Comparison of ENCODE assay signal across 24 cellular contexts in the genomic region with DNA sequence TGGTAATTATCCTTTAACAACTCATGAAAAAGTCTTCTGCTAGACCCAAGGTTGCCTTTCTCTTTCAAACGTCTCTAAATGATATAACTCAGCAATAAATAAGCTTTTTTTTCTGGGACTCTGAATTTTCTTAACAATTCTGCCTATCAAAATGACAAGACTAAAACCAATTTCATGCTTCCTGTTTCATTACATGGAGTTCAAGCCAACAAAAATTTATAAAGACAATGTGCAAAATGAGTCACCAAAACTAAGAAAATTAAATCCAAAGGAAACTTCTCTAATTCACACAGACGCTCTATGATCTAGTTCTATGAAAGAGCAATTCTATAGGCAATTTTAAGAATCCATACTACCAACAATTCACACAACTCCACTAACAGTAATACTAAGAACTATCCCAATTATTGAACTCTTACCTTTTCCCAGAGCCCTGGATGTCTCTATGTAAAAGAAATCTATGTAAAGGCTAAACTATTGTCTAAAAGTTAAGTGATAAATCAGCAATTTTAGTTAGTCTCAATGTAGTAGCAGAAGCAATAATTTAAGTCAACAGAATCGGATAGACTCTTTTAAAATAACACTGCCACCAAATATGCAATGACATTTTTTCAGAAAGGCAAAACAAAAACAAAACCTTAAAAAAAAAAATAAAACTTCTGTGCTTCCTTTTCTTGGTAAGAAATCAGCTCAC. TPM values are rescaled to one million over a fixed set of nuclear protein-coding genes. Genes with fewer than 3 reads are reported as not detected.
DNase-seq lines count a peak whose midpoint lies in the region; ATAC-seq, FAIRE-seq and TF ChIP-seq lines count a peak whose summit lies in the region.
"Had no signal": no experiment of that assay in that cellular context is flagged by ENCODE, and none has a peak within 500 bp of the region (broad histone marks: within the 10 kb centered on the region; RNA-seq: fewer than 3 reads in every experiment).

No MANE protein-coding gene starts in this region.

- BruUV-seq in GM12878 (replicated peaks; lab: Mats Ljungman, UMichigan): no TSS peak

- CTCF ChIA-PET in activated CD8-positive, alpha-beta T cell treated with anti-CD3 and anti-CD28 coated beads, Interleukin-2, amount 10 ng/mL, durations not matched to agents 7 days and 5 days (lab: Charles Lee): no interaction called here
- CTCF ChIA-PET in activated CD8-positive, alpha-beta T cell treated with anti-CD3 and anti-CD28 coated beads for 36 hours (lab: Charles Lee): interaction anchor here (1.5 kb wide), 1 partner anchor 24 kb away, joined by 3 read pairs; no protein-coding TSS in a partner anchor
- CTCF ChIA-PET in CD8-positive, alpha-beta memory T cell (lab: Charles Lee): interaction anchor here (0.7 kb wide), 1 partner anchor 26 kb away, joined by 3 read pairs; no protein-coding TSS in a partner anchor
- CTCF ChIA-PET in GM12878 (lab: Yijun Ruan, JAX): no interaction called here

- no peak overlapping the region for H3K4me3 Mint-ChIP-seq in activated CD8-positive, alpha-beta T cell treated with anti-CD3 and anti-CD28 coated beads, Interleukin-2, amount 10 ng/mL, durations not matched to agents 7 days and 5 days
- no peak overlapping the region for H3K4me3 Mint-ChIP-seq in activated CD8-positive, alpha-beta T cell treated with anti-CD3 and anti-CD28 coated beads for 36 hours
- H3K4me3 Mint-ChIP-seq in CD8-positive, alpha-beta memory T cell: no peak overlapping the region
- H3K4me3 Mint-ChIP-seq in nephron progenitor cell: no peak overlapping the region
- H3K4me3 Mint-ChIP-seq: natural killer cell had no signal

- peak overlapping the region; percentile 44 for H3K27ac Mint-ChIP-seq in activated CD8-positive, alpha-beta T cell treated with anti-CD3 and anti-CD28 coated beads, Interleukin-2, amount 10 ng/mL, durations not matched to agents 7 days and 5 days
- H3K27ac Mint-ChIP-seq in activated CD8-positive, alpha-beta T cell treated with anti-CD3 and anti-CD28 coated beads for 36 hours: no peak overlapping the region
- peak overlapping the region in 7 of 8 donors; percentile 1 to 93 (median 29) for H3K27ac Mint-ChIP-seq in CD8-positive, alpha-beta memory T cell
- H3K27ac Mint-ChIP-seq in nephron progenitor cell: peak overlapping the region; percentile 2

- no peak overlapping the region for H3K4me3 ChIP-seq in CD8-positive, alpha-beta memory T cell (ENCODE audit: low read length)
- no peak overlapping the region for H3K4me3 ChIP-seq in GM12878
- H3K4me3 ChIP-seq: BLaER1, heart left ventricle, left lung, pancreas, SJSA1 had no signal

- no peaks in the 10 kb centered on the region for H3K9me3 ChIP-seq in CD8-positive, alpha-beta memory T cell (ENCODE audit: low read length)
- no peaks in the 10 kb centered on the region for H3K9me3 ChIP-seq in GM12878 (replicated peaks; ENCODE audit: control insufficient read depth, insufficient read depth, low read length)
- H3K9me3 ChIP-seq: BLaER1, heart left ventricle, left lung, pancreas, SJSA1 had no signal

- H3K27ac ChIP-seq in CD8-positive, alpha-beta memory T cell (ENCODE audit: low read depth, low read length): no peak overlapping the region
- H3K27ac ChIP-seq in GM12878 (ENCODE audit: control insufficient read depth, insufficient read depth): no peak overlapping the region
- H3K27ac ChIP-seq: BLaER1, left lung, pancreas, SJSA1 had no signal

- no peak for TF ChIP-seq POLR2A in GM12878 (IDR thresholded peaks at IDR 0.05; ENCODE audit: low read depth, low read length)

- no peak for FAIRE-seq in GM12878 (lab: Jason Lieb, UNC)
- FAIRE-seq: D721Med, pancreas, RCC 7860 had no signal

- DNase-seq in activated CD8-positive, alpha-beta T cell treated with anti-CD3 and anti-CD28 coated beads, Interleukin-2, amount 10 ng/mL, durations not matched to agents 7 days and 5 days: no peak
- DNase-seq in activated CD8-positive, alpha-beta T cell treated with anti-CD3 and anti-CD28 coated beads for 36 hours: no peak
- DNase-seq in CD8-positive, alpha-beta memory T cell: no peak
- no peak for DNase-seq in GM12878 (ENCODE audit: low read depth, low spot score)
- no peak for DNase-seq in nephron progenitor cell
- no peak for DNase-seq in iPS-NIHi11 (ENCODE audit: low spot score)
- no peak for DNase-seq in cardiac septum (ENCODE audit: low spot score)
- DNase-seq in activated CD4-positive, CD25-positive, alpha-beta regulatory T cell (lab: John Stamatoyannopoulos, UW): no peak
- DNase-seq: cortex of kidney, GOT3, heart left ventricle, left lung, midbrain, natural killer cell, NCI-H1436, NCI-H2171, NCI-H524 treated with DMSO at 0.1 percent for 48 hours, pancreas, right cardiac atrium, T-helper 2 cell had no signal

- peaks cover 54% of the 10 kb centered on the region for H3K36me3 Mint-ChIP-seq in activated CD8-positive, alpha-beta T cell treated with anti-CD3 and anti-CD28 coated beads, Interleukin-2, amount 10 ng/mL, durations not matched to agents 7 days and 5 days (ENCODE audit: low read depth)
- peaks cover 42% of the 10 kb centered on the region for H3K36me3 Mint-ChIP-seq in activated CD8-positive, alpha-beta T cell treated with anti-CD3 and anti-CD28 coated beads for 36 hours (ENCODE audit: low read depth)
- H3K36me3 Mint-ChIP-seq in CD8-positive, alpha-beta memory T cell: peaks cover 11 to 85% (median 36%) of the 10 kb centered on the region in 3 donors
- peaks cover 62% of the 10 kb centered on the region for H3K36me3 Mint-ChIP-seq in nephron progenitor cell (ENCODE audit: low read depth)

- intact Hi-C loops in activated CD8-positive, alpha-beta T cell treated with anti-CD3 and anti-CD28 coated beads for 36 hours (cut with micrococcal nuclease): no loop called here
- intact Hi-C loops in GM12878 (cut with micrococcal nuclease; ENCODE audit: unreplicated experiment): no loop called here
- intact Hi-C loops in cardiac septum (cut with DNase I): no loop called here

- H3K36me3 ChIP-seq in CD8-positive, alpha-beta memory T cell (ENCODE audit: insufficient read depth, low read length): peaks cover 39% of the 10 kb centered on the region
- peaks cover 12% of the 10 kb centered on the region in 2 experiments for H3K36me3 ChIP-seq in GM12878 (ENCODE audit: control insufficient read depth in 2 of 2, insufficient read depth in 2 of 2, low read length in 1 of 2)

- no peak overlapping the region for H3K9ac ChIP-seq in GM12878 (ENCODE audit: control insufficient read depth, insufficient read depth, low read length)
- H3K9ac ChIP-seq: BLaER1 had no signal

- no peak overlapping the region for H3K4me2 ChIP-seq in GM12878 (ENCODE audit: control insufficient read depth, insufficient read depth)
- H3K4me2 ChIP-seq: BLaER1 had no signal

- H3K9me3 Mint-ChIP-seq in activated CD8-positive, alpha-beta T cell treated with anti-CD3 and anti-CD28 coated beads, Interleukin-2, amount 10 ng/mL, durations not matched to agents 7 days and 5 days (ENCODE audit: insufficient read depth): no peaks in the 10 kb centered on the region
- H3K9me3 Mint-ChIP-seq in activated CD8-positive, alpha-beta T cell treated with anti-CD3 and anti-CD28 coated beads for 36 hours: no peaks in the 10 kb centered on the region
- no peaks in the 10 kb centered on the region for H3K9me3 Mint-ChIP-seq in CD8-positive, alpha-beta memory T cell
- no peaks in the 10 kb centered on the region for H3K9me3 Mint-ChIP-seq in nephron progenitor cell
- H3K9me3 Mint-ChIP-seq: natural killer cell had no signal

- 54% methylated on average over 3 of the region's 3 CpGs for WGBS in GM12878 (ENCODE audit: insufficient coverage, insufficient replicate concordance, low lambda C conversion rate, missing lambda C conversion rate)

- H3K27me3 ChIP-seq in CD8-positive, alpha-beta memory T cell (ENCODE audit: insufficient read depth, low read length, poor library complexity, severe bottlenecking): no peaks in the 10 kb centered on the region
- H3K27me3 ChIP-seq in GM12878 (replicated peaks in 1 of 2; ENCODE audit: control insufficient read depth in 2 of 2, insufficient read depth in 2 of 2, low read length in 1 of 2): no peaks in the 10 kb centered on the region
- H3K27me3 ChIP-seq: BLaER1, heart left ventricle, left lung, pancreas, SJSA1 had no signal

- POLR2A ChIA-PET in activated CD8-positive, alpha-beta T cell treated with anti-CD3 and anti-CD28 coated beads, Interleukin-2, amount 10 ng/mL, durations not matched to agents 7 days and 5 days (lab: Charles Lee): no interaction called here
- POLR2A ChIA-PET in activated CD8-positive, alpha-beta T cell treated with anti-CD3 and anti-CD28 coated beads for 36 hours (lab: Charles Lee): no interaction called here
- POLR2A ChIA-PET in CD8-positive, alpha-beta memory T cell (lab: Charles Lee): no interaction called here
- POLR2A ChIA-PET in GM12878 (lab: Charles Lee): no interaction called here

- peaks cover 1% of the 10 kb centered on the region for H3K4me1 Mint-ChIP-seq in activated CD8-positive, alpha-beta T cell treated with anti-CD3 and anti-CD28 coated beads, Interleukin-2, amount 10 ng/mL, durations not matched to agents 7 days and 5 days (ENCODE audit: low read depth)
- peaks cover 10% of the 10 kb centered on the region for H3K4me1 Mint-ChIP-seq in activated CD8-positive, alpha-beta T cell treated with anti-CD3 and anti-CD28 coated beads for 36 hours (ENCODE audit: low read depth)
- peaks cover 4 to 11% (median 11%) of the 10 kb centered on the region in 3 donors for H3K4me1 Mint-ChIP-seq in CD8-positive, alpha-beta memory T cell
- H3K4me1 Mint-ChIP-seq in nephron progenitor cell: peaks cover 6% of the 10 kb centered on the region

- SMC1A ChIA-PET in GM12878 (lab: Charles Lee; ENCODE audit: uncharacterized antibody, unreplicated experiment): interaction anchor here (1.3 kb wide), 1 partner anchor 13 kb away, joined by 4 read pairs; no protein-coding TSS in a partner anchor

- no peak for TF ChIP-seq CTCF in activated CD8-positive, alpha-beta T cell treated with anti-CD3 and anti-CD28 coated beads for 36 hours (IDR thresholded peaks at IDR 0.05)
- TF ChIP-seq CTCF in GM12878 (IDR thresholded peaks at IDR 0.05 in 2 of 3, conservative IDR thresholded peaks at IDR 0.05 in 1 of 3; ENCODE audit: control insufficient read depth in 2 of 3, extremely low read depth in 1 of 3, insufficient read depth in 1 of 3, low read depth in 3 of 3, low read length in 3 of 3): no peak
- no peak for TF ChIP-seq CTCF in nephron progenitor cell (IDR thresholded peaks at IDR 0.05)

- in situ Hi-C loops in GM12878 (cut with MboI): no loop called here

- no peak for TF ChIP-seq EP300 in GM12878 (IDR thresholded peaks at IDR 0.05; ENCODE audit: borderline replicate concordance in 1 of 2, control insufficient read depth in 1 of 2, low read depth in 2 of 2, low read length in 2 of 2)

- H3K4me1 ChIP-seq in CD8-positive, alpha-beta memory T cell (ENCODE audit: insufficient read depth, low read length): no peaks in the 10 kb centered on the region
- peaks cover 6% of the 10 kb centered on the region for H3K4me1 ChIP-seq in GM12878 (ENCODE audit: control insufficient read depth, insufficient read depth, low read length)

- RAD21 ChIA-PET in GM12878 (lab: Charles Lee; ENCODE audit: unreplicated experiment): interaction anchor here (0.7 kb wide), 2 partner anchors 25 to 101 kb away, joined by 3 read pairs; no protein-coding TSS in a partner anchor

- H3K27me3 Mint-ChIP-seq in activated CD8-positive, alpha-beta T cell treated with anti-CD3 and anti-CD28 coated beads, Interleukin-2, amount 10 ng/mL, durations not matched to agents 7 days and 5 days (ENCODE audit: low read depth): no peaks in the 10 kb centered on the region
- H3K27me3 Mint-ChIP-seq in activated CD8-positive, alpha-beta T cell treated with anti-CD3 and anti-CD28 coated beads for 36 hours: no peaks in the 10 kb centered on the region
- peaks cover 0 to 4% of the 10 kb centered on the region in 2 donors for H3K27me3 Mint-ChIP-seq in CD8-positive, alpha-beta memory T cell
- no peaks in the 10 kb centered on the region for H3K27me3 Mint-ChIP-seq in nephron progenitor cell (ENCODE audit: low read depth, poor library complexity)

- H2AFZ ChIP-seq in GM12878 (ENCODE audit: control insufficient read depth, low read depth, low read length): no peak overlapping the region

- no peaks in the 10 kb centered on the region for H3K79me2 ChIP-seq in GM12878 (ENCODE audit: control insufficient read depth, insufficient read depth, low read length)

- no peak for ATAC-seq in activated CD8-positive, alpha-beta T cell treated with anti-CD3 and anti-CD28 coated beads, Interleukin-2, amount 10 ng/mL, durations not matched to agents 7 days and 5 days
- no peak for ATAC-seq in activated CD8-positive, alpha-beta T cell treated with anti-CD3 and anti-CD28 coated beads for 36 hours
- ATAC-seq in GM12878: no peak
- ATAC-seq: heart left ventricle, left lung, natural killer cell, pancreas, right cardiac atrium had no signal

- no peak for TF ChIP-seq RAD21 in GM12878 (IDR thresholded peaks at IDR 0.05; ENCODE audit: insufficient read depth, low read depth, low read length)

- H4K20me1 ChIP-seq in GM12878 (ENCODE audit: control insufficient read depth, insufficient read depth): no peaks in the 10 kb centered on the region
- H4K20me1 ChIP-seq: BLaER1 had no signal

RNA-seq across cellular contexts. Expression of a gene that starts 44.2 kb away (rescaled TPM):
- 10 to 100 TPM; 54.1 to 55.3 TPM for total RNA-seq in activated CD8-positive, alpha-beta T cell treated with anti-CD3 and anti-CD28 coated beads, Interleukin-2, amount 10 ng/mL, durations not matched to agents 7 days and 5 days
- total RNA-seq in activated CD8-positive, alpha-beta T cell treated with anti-CD3 and anti-CD28 coated beads for 36 hours: 10 to 100 TPM; 28.1 to 30.6 TPM
- total RNA-seq in CD8-positive, alpha-beta memory T cell: 10 to 100 TPM; 39.6 to 41.2 TPM
- 8.2 TPM for polyA plus RNA-seq in CD8-positive, alpha-beta memory T cell
- 178 and 196 TPM in 2 replicates for total RNA-seq in GM12878 (2013; cell fraction: nucleolus; rRNA removed)
- total RNA-seq in GM12878 (2014; rRNA removed): 26.8 and 30.8 TPM in 2 replicates
- 16.8 and 19.0 TPM in 2 replicates for total RNA-seq in GM12878 (2014; rRNA removed; fragmentation: Illumina TruSeq; extraction: Trizol)
- 29.3 and 34.3 TPM in 2 replicates for total RNA-seq in GM12878 (2021)
- 13.0 TPM for polyA plus RNA-seq in GM12878 (2011; ENCODE audit: low read depth)
- polyA plus RNA-seq in GM12878 (2011; rRNA removed): 16.2 and 21.3 TPM in 2 replicates
- 16.1 and 18.3 TPM in 2 replicates for polyA plus RNA-seq in GM12878 (2011; cell fraction: cytosol; rRNA removed)
- 58.9 and 71.6 TPM in 2 replicates for polyA plus RNA-seq in GM12878 (2011; cell fraction: nucleus; rRNA removed)
- polyA plus RNA-seq in GM12878 (2012): 15.5 and 16.4 TPM in 2 replicates
- polyA plus RNA-seq in GM12878 (2014; fragmentation: Illumina TruSeq; extraction: Trizol): 20.1 and 22.7 TPM in 2 replicates
- polyA plus RNA-seq in GM12878 (2014; fragmentation: Nextera tagmentation; extraction: Ambion mirVana): 1 to 10 TPM in 1 of 2 experiments, under 1 TPM in 1; 0.88 to 1.1 TPM
- 18.7 and 19.3 TPM in 2 replicates for polyA plus RNA-seq in GM12878 (2014; rRNA removed)
- 1 to 10 TPM; 6.5 to 6.8 TPM for polyA plus RNA-seq in GM12878 (2016; fragmentation: Nextera tagmentation; extraction: Ambion mirVana)
- polyA minus RNA-seq in GM12878 (2011; rRNA and poly(A)+ RNA removed): 69.6 and 77.8 TPM in 2 replicates
- 18.0 and 25.4 TPM in 2 replicates for polyA minus RNA-seq in GM12878 (2011; cell fraction: cytosol; rRNA and poly(A)+ RNA removed)
- polyA minus RNA-seq in GM12878 (2011; cell fraction: nucleus; rRNA and poly(A)+ RNA removed): 58.6 and 99.3 TPM in 2 replicates
- 36.9 TPM for total RNA-seq in cardiac septum

RNA-seq across cellular contexts. Expression of a gene that starts 44.3 kb away (rescaled TPM):
- 1 to 10 TPM; 4.6 to 5.8 TPM for total RNA-seq in activated CD8-positive, alpha-beta T cell treated with anti-CD3 and anti-CD28 coated beads, Interleukin-2, amount 10 ng/mL, durations not matched to agents 7 days and 5 days
- total RNA-seq in activated CD8-positive, alpha-beta T cell treated with anti-CD3 and anti-CD28 coated beads for 36 hours: 1 to 10 TPM; 7.1 to 8.1 TPM
- total RNA-seq in CD8-positive, alpha-beta memory T cell: 10 to 100 TPM; 12.6 to 14.2 TPM
- 12.9 TPM for polyA plus RNA-seq in CD8-positive, alpha-beta memory T cell
- total RNA-seq in GM12878 (2013; cell fraction: nucleolus; rRNA removed): 4.4 and 5.6 TPM in 2 replicates
- 14.9 and 16.9 TPM in 2 replicates for total RNA-seq in GM12878 (2014; rRNA removed)
- 10.7 and 11.7 TPM in 2 replicates for total RNA-seq in GM12878 (2014; rRNA removed; fragmentation: Illumina TruSeq; extraction: Trizol)
- total RNA-seq in GM12878 (2021): 8.5 and 9.6 TPM in 2 replicates
- 5.9 TPM for polyA plus RNA-seq in GM12878 (2011; ENCODE audit: low read depth)
- polyA plus RNA-seq in GM12878 (2011; rRNA removed): 6.3 and 10.7 TPM in 2 replicates
- polyA plus RNA-seq in GM12878 (2011; cell fraction: cytosol; rRNA removed): 19.2 and 23.4 TPM in 2 replicates
- 7.1 and 8.6 TPM in 2 replicates for polyA plus RNA-seq in GM12878 (2011; cell fraction: nucleus; rRNA removed)
- 10.3 and 11.5 TPM in 2 replicates for polyA plus RNA-seq in GM12878 (2012)
- 7.4 and 11.0 TPM in 2 replicates for polyA plus RNA-seq in GM12878 (2014; fragmentation: Illumina TruSeq; extraction: Trizol)
- 1 to 10 TPM; 3.9 to 4.1 TPM for polyA plus RNA-seq in GM12878 (2014; fragmentation: Nextera tagmentation; extraction: Ambion mirVana)
- 13.3 and 16.0 TPM in 2 replicates for polyA plus RNA-seq in GM12878 (2014; rRNA removed)
- 10 to 100 TPM; 11.0 to 12.2 TPM for polyA plus RNA-seq in GM12878 (2016; fragmentation: Nextera tagmentation; extraction: Ambion mirVana)
- 6.4 and 17.8 TPM in 2 replicates for polyA minus RNA-seq in GM12878 (2011; rRNA and poly(A)+ RNA removed)
- polyA minus RNA-seq in GM12878 (2011; cell fraction: cytosol; rRNA and poly(A)+ RNA removed): 3.9 and 5.0 TPM in 2 replicates
- polyA minus RNA-seq in GM12878 (2011; cell fraction: nucleus; rRNA and poly(A)+ RNA removed): 3.3 and 4.8 TPM in 2 replicates
- total RNA-seq in cardiac septum: 11.1 TPM

Comparison
In these comparisons a context has a peak if more than half of its experiments do, and no peak if none do; other contexts are left out.
1. CTCF ChIA-PET loops: an anchor here in activated CD8-positive, alpha-beta T cell treated with anti-CD3 and anti-CD28 coated beads for 36 hours (1.5 kb wide) and CD8-positive, alpha-beta memory T cell (0.7 kb wide); none called in activated CD8-positive, alpha-beta T cell treated with anti-CD3 and anti-CD28 coated beads, Interleukin-2, amount 10 ng/mL, durations not matched to agents 7 days and 5 days and GM12878.